39 cellular contexts compared by ENCODE assay signal in genomic region chr22:21100149-21101032, GRCh38. TPM values are rescaled to one million over a fixed set of nuclear protein-coding genes. Genes with fewer than 3 reads are reported as not detected.
DNase-seq lines count a peak whose midpoint lies in the region; ATAC-seq, FAIRE-seq and TF ChIP-seq lines count a peak whose summit lies in the region.
"Had no signal": no experiment of that assay in that cellular context is flagged by ENCODE, and none has a peak within 500 bp of the region (broad histone marks: within the 10 kb centered on the region; RNA-seq: fewer than 3 reads in every experiment).

No MANE protein-coding gene starts in this region.

- WGBS in A549 (ENCODE audit: missing lambda C conversion rate), result 66% methylated on average over 7 of the region's 7 CpGs
- WGBS in GM23248 (ENCODE audit: low coverage in 1 of 2, low lambda C conversion rate in 2 of 2, missing lambda C conversion rate in 2 of 2), 2 experiments, result 69% methylated on average over 7 of the region's 7 CpGs

- H2AFZ ChIP-seq in GM23248 (no peak overlapping the region), PC-9 (no peak overlapping the region)

- H3K9me3 ChIP-seq in A549, result no peaks in the 10 kb centered on the region
- no peaks in the 10 kb centered on the region for H3K9me3 ChIP-seq in GM23248 (ENCODE audit: low read depth)
- no peaks in the 10 kb centered on the region for H3K9me3 ChIP-seq in PC-9 (ENCODE audit: insufficient read depth, low read depth)
- H3K9me3 ChIP-seq: BE2C, esophagus muscularis mucosa, gastrocnemius medialis, HAP-1, lower lobe of right lung, MG63, mucosa of descending colon, Peyer's patch, upper lobe of left lung had no signal

- no peaks in the 10 kb centered on the region for H4K20me1 ChIP-seq in GM23248 (ENCODE audit: insufficient read depth)
- H4K20me1 ChIP-seq in PC-9 (ENCODE audit: insufficient read depth), result no peaks in the 10 kb centered on the region

- intact Hi-C loops in PC-9 (cut with micrococcal nuclease; ENCODE audit: unreplicated experiment), result loop anchor here (10.0 kb wide), 3 partner anchors 96 to 306 kb away; partner anchors contain the start of gene THAP7

- no peak overlapping the region for H3K9ac ChIP-seq in GM23248

- CTCF ChIA-PET in A549 (lab: Yijun Ruan, JAX), result interaction anchor here (0.6 to 2.0 kb wide), 5 partner anchors 8 to 80 kb away, joined by 3 to 7 read pairs (median 4); no protein-coding TSS in a partner anchor
- CTCF ChIA-PET in PC-9 (lab: Charles Lee), result no interaction called here

- H3K4me2 ChIP-seq in A549 (peak overlapping the region; percentile 82; the same call in 2 of the 3 replicates), GM23248 (ENCODE audit: unreplicated experiment) (no peak overlapping the region), PC-9 (peak overlapping the region; percentile 40; the same call in 1 of the 2 replicates)

- H3K4me3 ChIP-seq in A549, result no peak overlapping the region
- H3K4me3 ChIP-seq in GM23248, result no peak overlapping the region
- no peak overlapping the region for H3K4me3 ChIP-seq in PC-9
- H3K4me3 ChIP-seq in fibroblast of villous mesenchyme (ENCODE audit: low read depth, low read length), result no peak overlapping the region
- H3K4me3 ChIP-seq: dorsolateral prefrontal cortex, esophagus muscularis mucosa, gastrocnemius medialis, HAP-1, lower lobe of right lung, MG63, mucosa of descending colon, Peyer's patch, upper lobe of left lung had no signal

- H3K36me3 ChIP-seq in GM23248 (ENCODE audit: low read depth), result no peaks in the 10 kb centered on the region
- no peaks in the 10 kb centered on the region for H3K36me3 ChIP-seq in PC-9 (ENCODE audit: low read depth)
- H3K36me3 ChIP-seq: BE2C, brain microvascular endothelial cell, esophagus muscularis mucosa, gastrocnemius medialis, HAP-1, lower lobe of right lung, MG63, Peyer's patch, upper lobe of left lung had no signal

- no peak for TF ChIP-seq RAD21 in A549 (conservative IDR thresholded peaks at IDR 0.05 in 1 of 2, IDR thresholded peaks at IDR 0.05 in 1 of 2)

- no peak for TF ChIP-seq EP300 in A549 (IDR thresholded peaks at IDR 0.05)

- ATAC-seq in A549, result no peak
- ATAC-seq in HG03432 (IDR thresholded peaks at IDR 0.05; ENCODE audit: unreplicated experiment), result no peak
- ATAC-seq: activated CD8-positive, alpha-beta T cell treated with anti-CD3 and anti-CD28 coated beads for 36 hours; gastrocnemius medialis; lower lobe of right lung; mucosa of descending colon; natural killer cell treated with Interleukin-12 subunit alpha and Interleukin-12 subunit beta and Interleukin-15 and Interleukin-18, amount 100 ng/mL, for 72 hours; stimulated activated effector memory CD8-positive, alpha-beta T cell treated with anti-CD3 and anti-CD28 coated beads, Interleukin-12 subunit alpha, Interleukin-12 subunit beta, amount 100 ng/mL, for 72 hours had no signal

- H3K79me2 ChIP-seq in GM23248 (ENCODE audit: insufficient read depth) (no peaks in the 10 kb centered on the region), PC-9 (ENCODE audit: low read depth) (no peaks in the 10 kb centered on the region)

- no peak for TF ChIP-seq POLR2A in A549 (IDR thresholded peaks at IDR 0.05; ENCODE audit: low read length)

- BruUV-seq in PC-9 (replicated peaks; lab: Mats Ljungman, UMichigan), result no TSS peak

- H3K27ac ChIP-seq in A549 (peak overlapping the region; percentile 28 to 87; a peak in 4 of 6 replicates), GM23248 (no peak overlapping the region), PC-9 (peak overlapping the region; percentile 46; the same call in 1 of the 2 replicates)
- H3K27ac ChIP-seq: brain microvascular endothelial cell, dorsolateral prefrontal cortex, esophagus muscularis mucosa, gastrocnemius medialis, lower lobe of right lung, Peyer's patch, upper lobe of left lung had no signal

- POLR2A ChIA-PET in A549 (lab: Yijun Ruan, JAX), result no interaction called here
- POLR2A ChIA-PET in PC-9 (lab: Charles Lee; ENCODE audit: unreplicated experiment), result no interaction called here

- TF ChIP-seq CTCF in A549 (IDR thresholded peaks at IDR 0.05), result no peak
- TF ChIP-seq CTCF in PC-9 (conservative IDR thresholded peaks at IDR 0.05), result no peak
- TF ChIP-seq CTCF in fibroblast of villous mesenchyme (IDR thresholded peaks at IDR 0.05; ENCODE audit: insufficient read depth, low read depth, low read length), result no peak

- H3K4me1 ChIP-seq in A549 (peaks cover 31% of the 10 kb centered on the region), GM23248 (ENCODE audit: insufficient read depth) (peaks cover 31% of the 10 kb centered on the region), PC-9 (replicated peaks; ENCODE audit: insufficient read depth) (peaks cover 34% of the 10 kb centered on the region)
- H3K4me1 ChIP-seq: BE2C, gastrocnemius medialis, Peyer's patch had no signal

- in situ Hi-C loops in GM23248 (cut with MboI), result no loop called here

- no peak for FAIRE-seq in A549 (lab: Jason Lieb, UNC)
- FAIRE-seq: A204.1, endometrium, G401.6 had no signal

- DNase-seq in A549 (ENCODE audit: low read depth in 1 of 2, low spot score in 1 of 2), result no peak
- peak; percentile 29 for DNase-seq in GM23248
- peak in 1 of 2 experiments; percentile 43 for DNase-seq in PC-9
- DNase-seq in fibroblast of villous mesenchyme (ENCODE audit: low read depth), result peak; percentile 30
- no peak for DNase-seq in NOMO-1 treated with dmso at 0.1 percent for 144 hours (lab: John Stamatoyannopoulos, UW; ENCODE audit: unreplicated experiment)
- DNase-seq in NCI-H1092 (lab: John Stamatoyannopoulos, UW), result no peak
- no peak for DNase-seq in activated CD4-positive, alpha-beta T cell treated with anti-CD3 and anti-CD28 coated beads, Interleukin-2, amount 50 U/mL, for 1 hour
- DNase-seq: activated CD8-positive, alpha-beta T cell treated with anti-CD3 and anti-CD28 coated beads for 36 hours; activated naive CD4-positive, alpha-beta T cell treated with anti-CD3 and anti-CD28 coated beads, Interleukin-2, amount 50 U/mL, for 16 hours; amniotic stem cell; BE2C; DMS153; dorsolateral prefrontal cortex; gastrocnemius medialis; hippocampal formation; KBM-7; lower lobe of right lung; mucosa of descending colon; NCI-H2029 treated with DMSO at 0.1 percent for 48 hours; NCI-H2227 treated with DMSO at 0.1 percent for 48 hours; NCI-H69; occipital lobe; Peyer's patch; stimulated activated CD4-positive, alpha-beta T cell treated with anti-CD3 and anti-CD28 coated beads, Interleukin-4, amount 100 ng/mL, for 4 hours; substantia nigra; upper lobe of left lung had no signal

- no peaks in the 10 kb centered on the region for H3K27me3 ChIP-seq in GM23248 (replicated peaks; ENCODE audit: insufficient read depth)
- no peaks in the 10 kb centered on the region for H3K27me3 ChIP-seq in PC-9 (ENCODE audit: insufficient read depth, low read depth)
- H3K27me3 ChIP-seq: BE2C, dorsolateral prefrontal cortex, MG63, Peyer's patch, upper lobe of left lung had no signal

- H3F3A ChIP-seq in GM23248 (ENCODE audit: insufficient read depth), result peaks cover 25% of the 10 kb centered on the region
- peaks cover 24% of the 10 kb centered on the region for H3F3A ChIP-seq in PC-9 (ENCODE audit: insufficient read depth, low read depth)

- H3K9me2 ChIP-seq in GM23248 (ENCODE audit: insufficient read depth) (no peaks in the 10 kb centered on the region), PC-9 (ENCODE audit: insufficient read depth) (no peaks in the 10 kb centered on the region)

TF ChIP-seq in A549, 52 proteins besides CTCF, POLR2A, EP300 and RAD21 (continues in another document):
- TF ChIP-seq CBX2 (IDR thresholded peaks at IDR 0.05; ENCODE audit: borderline replicate concordance, low read depth) (no peak), KDM5A (IDR thresholded peaks at IDR 0.05) (no peak), BCL3 (IDR thresholded peaks at IDR 0.05) (no peak), RARB (CRISPR knock-in tag; IDR thresholded peaks at IDR 0.05) (no peak), PBX3 (IDR thresholded peaks at IDR 0.05) (no peak), MAX (IDR thresholded peaks at IDR 0.05) (no peak), RCOR1 (IDR thresholded peaks at IDR 0.05; ENCODE audit: low read depth, low read length) (no peak), TFCP2L1 (CRISPR knock-in tag; IDR thresholded peaks at IDR 0.05) (no peak), BHLHE40 (IDR thresholded peaks at IDR 0.05; ENCODE audit: low read depth, low read length) (no peak)

RNA-seq across cellular contexts. Expression of gene LRRC74B, which starts 54.6 kb away (rescaled TPM):
- polyA plus RNA-seq in A549 (2011; rRNA removed) (0.05 and 0.08 TPM in 2 replicates), A549 (2017; fragmentation: RNase III; extraction: RNeasy Plus Mini Kit Qiagen cat#74134 plus additional on column Dnase treatment) (0.04 to 0.10 TPM (median 0.05 TPM) in 3 replicates), GM23248 (2016; fragmentation: Nextera tagmentation; extraction: Ambion mirVana) (not detected in 2 replicates)
- polyA plus RNA-seq in A549 (2012; cell fraction: cytosol; rRNA removed), result 0.04 TPM in 1 of 2 replicates, not detected in the other
- 0.05 and 0.12 TPM in 2 replicates for polyA plus RNA-seq in A549 (2012; cell fraction: nucleus; rRNA removed)
- polyA minus RNA-seq in A549 (2011; rRNA and poly(A)+ RNA removed), result 0.29 TPM in 1 of 2 replicates, not detected in the other
- under 0.01 TPM in 1 of 2 replicates, not detected in the other for total RNA-seq in GM23248 (2014; rRNA removed; shearing (Covaris generic))
- total RNA-seq in PC-9 (2021) (0.25 TPM in 1 of 2 replicates, not detected in the other), fibroblast of villous mesenchyme (not detected in 2 replicates)
- total RNA-seq: activated CD8-positive, alpha-beta T cell treated with anti-CD3 and anti-CD28 coated beads for 36 hours; activated T-helper 2 cell treated with anti-CD3 and anti-CD28 coated beads, Interferon-gamma antibody, Interleukin-2, Interleukin-4, amounts not matched to agents 10 μg/mL and 5 μg/mL and 100 μg/mL, durations not matched to agents 14 hours and 24 hours and 36 hours; chondrocyte; esophagus muscularis mucosa; gastrocnemius medialis; natural killer cell treated with Interleukin-12 subunit alpha and Interleukin-12 subunit beta and Interleukin-15 and Interleukin-18, amount 100 ng/mL, for 72 hours; occipital lobe; Peyer's patch; pulmonary artery endothelial cell had no signal

Comparison
In these comparisons a context has a peak if more than half of its experiments do, and no peak if none do; other contexts are left out.
1. DNase-seq: peak in GM23248 (single experiment) and fibroblast of villous mesenchyme (single experiment); none in A549 (0 of 2), NOMO-1 treated with dmso at 0.1 percent for 144 hours (single experiment), NCI-H1092 (single experiment) and activated CD4-positive, alpha-beta T cell treated with anti-CD3 and anti-CD28 coated beads, Interleukin-2, amount 50 U/mL, for 1 hour (single experiment).